Comparison of ENCODE assay signal across 9 cellular contexts in genomic region chr14:36941783-36942521, GRCh38.
DNase-seq lines count a peak whose midpoint lies in the region; ATAC-seq, FAIRE-seq and TF ChIP-seq lines count a peak whose summit lies in the region.
"Had no signal": no experiment of that assay in that cellular context is flagged by ENCODE, and none has a peak within 500 bp of the region (broad histone marks: within the 10 kb centered on the region; RNA-seq: fewer than 3 reads in every experiment).

No MANE protein-coding gene starts in this region.

- no peak overlapping the region for H3K4me3 ChIP-seq in CD4-positive, CD25-positive, alpha-beta regulatory T cell (ENCODE audit: low read depth, low read length)
- H3K4me3 ChIP-seq in lower lobe of right lung, result no peak overlapping the region

- peaks cover 0 to 3% (median 0%) of the 10 kb centered on the region in 7 donors for H3K9me3 Mint-ChIP-seq in CD4-positive, CD25-positive, alpha-beta regulatory T cell
- no peaks in the 10 kb centered on the region for H3K9me3 Mint-ChIP-seq in activated B cell treated with CpG ODN at 0.5 μM for 24 hours
- H3K9me3 Mint-ChIP-seq: IgD-negative memory B cell had no signal

- no peaks in the 10 kb centered on the region for H3K36me3 Mint-ChIP-seq in CD4-positive, CD25-positive, alpha-beta regulatory T cell
- no peaks in the 10 kb centered on the region for H3K36me3 Mint-ChIP-seq in activated B cell treated with CpG ODN at 0.5 μM for 24 hours (ENCODE audit: low read depth)
- H3K36me3 Mint-ChIP-seq: IgD-negative memory B cell had no signal

- DNase-seq in CD4-positive, CD25-positive, alpha-beta regulatory T cell, result peak in 2 of 3 donors; percentile 9 to 42
- DNase-seq in GM19239 (ENCODE audit: insufficient read length, low spot score), result peak; percentile 28
- peak; percentile 71 for DNase-seq in NCI-H2227 (lab: John Stamatoyannopoulos, UW; ENCODE audit: unreplicated experiment)
- no peak for DNase-seq in activated B cell treated with CpG ODN at 0.5 μM for 24 hours
- DNase-seq in dermis microvascular lymphatic vessel endothelial cell (ENCODE audit: low read depth in 2 of 2), result peak; percentile 24 to 57
- peak; percentile 68 for DNase-seq in lower lobe of right lung
- DNase-seq in stimulated activated CD8-positive, alpha-beta memory T cell treated with anti-CD3 and anti-CD28 coated beads, Interleukin-15, amount 100 ng/mL, for 24 hours (ENCODE audit: low read depth), result peak; percentile 6

- no peak overlapping the region for H3K4me3 Mint-ChIP-seq in CD4-positive, CD25-positive, alpha-beta regulatory T cell
- H3K4me3 Mint-ChIP-seq in activated B cell treated with CpG ODN at 0.5 μM for 24 hours, result no peak overlapping the region
- H3K4me3 Mint-ChIP-seq: IgD-negative memory B cell had no signal

- intact Hi-C loops in activated B cell treated with CpG ODN at 0.5 μM for 24 hours (cut with micrococcal nuclease), result loop anchor here (2.0 kb wide), 2 partner anchors 385 to 1063 kb away; no protein-coding TSS in a partner anchor
- intact Hi-C loops in lower lobe of right lung (cut with DNase I), result no loop called here

- TF ChIP-seq CTCF in activated B cell treated with CpG ODN at 0.5 μM for 24 hours (IDR thresholded peaks at IDR 0.05), result peak; percentile 95
- peak; percentile 91 for TF ChIP-seq CTCF in lower lobe of right lung (IDR thresholded peaks at IDR 0.05)

- peaks cover 5% of the 10 kb centered on the region for H3K27me3 Mint-ChIP-seq in CD4-positive, CD25-positive, alpha-beta regulatory T cell
- no peaks in the 10 kb centered on the region for H3K27me3 Mint-ChIP-seq in activated B cell treated with CpG ODN at 0.5 μM for 24 hours
- H3K27me3 Mint-ChIP-seq: IgD-negative memory B cell had no signal

- CTCF ChIA-PET in activated B cell treated with CpG ODN at 0.5 μM for 24 hours (lab: Charles Lee), result interaction anchor here (0.6 to 2.4 kb wide), 9 partner anchors 9 to 1127 kb away, joined by 3 to 16 read pairs (median 4); no protein-coding TSS in a partner anchor

- H3K4me1 ChIP-seq in CD4-positive, CD25-positive, alpha-beta regulatory T cell (ENCODE audit: control insufficient read depth, insufficient read depth, low read length, poor library complexity, severe bottlenecking), result no peaks in the 10 kb centered on the region
- H3K4me1 ChIP-seq in lower lobe of right lung, result no peaks in the 10 kb centered on the region

- POLR2A ChIA-PET in activated B cell treated with CpG ODN at 0.5 μM for 24 hours (lab: Charles Lee), result no interaction called here

- no peaks in the 10 kb centered on the region for H3K36me3 ChIP-seq in CD4-positive, CD25-positive, alpha-beta regulatory T cell (ENCODE audit: control insufficient read depth, insufficient read depth, low read length)
- no peaks in the 10 kb centered on the region for H3K36me3 ChIP-seq in lower lobe of right lung

- H3K9me3 ChIP-seq in CD4-positive, CD25-positive, alpha-beta regulatory T cell (ENCODE audit: control insufficient read depth in 2 of 2, low read length in 2 of 2), result no peaks in the 10 kb centered on the region
- H3K9me3 ChIP-seq in lower lobe of right lung, result no peaks in the 10 kb centered on the region

- FAIRE-seq in GM19239 (lab: Jason Lieb, UNC), result peak; percentile 82

- no peaks in the 10 kb centered on the region for H3K27me3 ChIP-seq in CD4-positive, CD25-positive, alpha-beta regulatory T cell (ENCODE audit: control insufficient read depth, insufficient read depth, low read length)
- H3K27me3 ChIP-seq in lower lobe of right lung (ENCODE audit: low read depth), result no peaks in the 10 kb centered on the region

- H3K27ac ChIP-seq in CD4-positive, CD25-positive, alpha-beta regulatory T cell (ENCODE audit: insufficient read depth, low read length, poor library complexity, severe bottlenecking), result no peak overlapping the region
- no peak overlapping the region for H3K27ac ChIP-seq in lower lobe of right lung

- no peaks in the 10 kb centered on the region for H3K4me1 Mint-ChIP-seq in CD4-positive, CD25-positive, alpha-beta regulatory T cell
- H3K4me1 Mint-ChIP-seq in activated B cell treated with CpG ODN at 0.5 μM for 24 hours, result no peaks in the 10 kb centered on the region
- H3K4me1 Mint-ChIP-seq: IgD-negative memory B cell had no signal

- no peak overlapping the region for H3K27ac Mint-ChIP-seq in CD4-positive, CD25-positive, alpha-beta regulatory T cell
- H3K27ac Mint-ChIP-seq in activated B cell treated with CpG ODN at 0.5 μM for 24 hours, result no peak overlapping the region
- H3K27ac Mint-ChIP-seq: IgD-negative memory B cell had no signal

- peak; percentile 55 to 57 for ATAC-seq in CD4-positive, CD25-positive, alpha-beta regulatory T cell (ENCODE audit: low read depth in 2 of 2)
- ATAC-seq in HG03196 (IDR thresholded peaks at IDR 0.05; ENCODE audit: unreplicated experiment) (peak; percentile 89), activated B cell treated with CpG ODN at 0.5 μM for 24 hours (ENCODE audit: low read depth) (peak; percentile 64), lower lobe of right lung (peak; percentile 82 to 87)
